Comparison of ENCODE assay signal across 15 cellular contexts in the genomic region with DNA sequence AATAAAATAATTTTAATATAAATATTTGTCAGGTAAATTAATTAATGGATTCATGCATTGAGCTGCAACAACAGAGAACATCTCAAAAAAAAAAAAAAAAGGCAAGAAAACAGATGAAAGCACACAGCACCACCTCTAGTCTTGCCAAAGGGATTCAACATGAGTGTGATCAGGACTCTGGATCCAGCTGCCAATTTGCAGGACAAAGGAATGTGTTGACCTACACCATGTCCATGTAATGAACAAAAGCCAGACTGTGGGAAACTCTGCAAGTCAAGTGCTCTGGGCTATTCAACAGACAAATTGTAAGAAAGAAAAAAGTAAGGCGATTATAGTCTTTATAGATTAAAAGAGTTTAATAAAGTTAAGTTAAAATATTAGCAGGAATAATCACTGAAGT.
"Had no signal": no experiment of that assay in that cellular context is flagged by ENCODE, and none has a peak within 500 bp of the region (broad histone marks: within the 10 kb centered on the region; RNA-seq: fewer than 3 reads in every experiment).

No MANE protein-coding gene starts in this region.

- H3K9me3 Mint-ChIP-seq: activated naive CD4-positive, alpha-beta T cell treated with anti-CD3 and anti-CD28 coated beads for 36 hours; activated T-helper 1 cell treated with anti-CD3 and anti-CD28 coated beads, Interleukin-12 subunit alpha, Interleukin-12 subunit beta, Interleukin-2, Interleukin-4 antibody, amounts not matched to agents 30 ng/mL and 10 ng/mL and 1 ng/mL, durations not matched to agents 14 hours and 24 hours and 36 hours; stimulated activated memory B cell treated with anti-CD40 and anti-IgM and Interleukin-4, amounts not matched to agents 10 μg/mL and 1 μg/mL and 100 μg/mL, for 72 hours had no signal

- H3K36me3 ChIP-seq: cardiac muscle cell, right lobe of liver, spleen, tibial artery, vagina had no signal

- H3K4me3 ChIP-seq: cardiac muscle cell, right lobe of liver, spleen, tibial artery, vagina had no signal

- H3K27ac ChIP-seq: cardiac muscle cell, right lobe of liver, spleen, tibial artery, vagina, VCaP had no signal

- DNase-seq: activated CD4-positive, alpha-beta T cell treated with anti-CD3 and anti-CD28 coated beads for 4 hours; activated CD8-positive, alpha-beta memory T cell treated with anti-CD3 and anti-CD28 coated beads, Interleukin-2, amount 50 U/mL, for 48 hours; activated CD8-positive, alpha-beta T cell treated with anti-CD3 and anti-CD28 coated beads, Interleukin-2, amount 10 ng/mL, durations not matched to agents 7 days and 5 days; activated naive CD4-positive, alpha-beta T cell treated with anti-CD3 and anti-CD28 coated beads for 36 hours; naive thymus-derived CD4-positive, alpha-beta T cell; right lobe of liver; spleen; stimulated activated CD4-positive, alpha-beta T cell treated with anti-CD3 and anti-CD28 coated beads, Interleukin-1b, Interleukin-23, amount 100 ng/mL, for 48 hours; T1000; tibial artery had no signal

- H3K27me3 ChIP-seq: cardiac muscle cell, right lobe of liver, spleen, tibial artery, vagina had no signal

- H3K4me1 ChIP-seq: right lobe of liver, spleen, tibial artery, vagina had no signal

- H3K4me1 Mint-ChIP-seq: naive thymus-derived CD4-positive, alpha-beta T cell; stimulated activated memory B cell treated with anti-CD40 and anti-IgM and Interleukin-4, amounts not matched to agents 10 μg/mL and 1 μg/mL and 100 μg/mL, for 72 hours had no signal

- H3K9me3 ChIP-seq: right lobe of liver, spleen, tibial artery, vagina had no signal

- H3K36me3 Mint-ChIP-seq: naive thymus-derived CD4-positive, alpha-beta T cell; stimulated activated memory B cell treated with anti-CD40 and anti-IgM and Interleukin-4, amounts not matched to agents 10 μg/mL and 1 μg/mL and 100 μg/mL, for 72 hours had no signal

- H3K4me3 Mint-ChIP-seq: activated CD8-positive, alpha-beta T cell treated with anti-CD3 and anti-CD28 coated beads, Interleukin-2, amount 10 ng/mL, durations not matched to agents 7 days and 5 days; activated naive CD4-positive, alpha-beta T cell treated with anti-CD3 and anti-CD28 coated beads for 36 hours; activated T-helper 1 cell treated with anti-CD3 and anti-CD28 coated beads, Interleukin-12 subunit alpha, Interleukin-12 subunit beta, Interleukin-2, Interleukin-4 antibody, amounts not matched to agents 30 ng/mL and 10 ng/mL and 1 ng/mL, durations not matched to agents 14 hours and 24 hours and 36 hours; naive thymus-derived CD4-positive, alpha-beta T cell; stimulated activated memory B cell treated with anti-CD40 and anti-IgM and Interleukin-4, amounts not matched to agents 10 μg/mL and 1 μg/mL and 100 μg/mL, for 72 hours had no signal

- H3K27ac Mint-ChIP-seq: activated CD8-positive, alpha-beta T cell treated with anti-CD3 and anti-CD28 coated beads, Interleukin-2, amount 10 ng/mL, durations not matched to agents 7 days and 5 days; activated naive CD4-positive, alpha-beta T cell treated with anti-CD3 and anti-CD28 coated beads for 36 hours; activated T-helper 1 cell treated with anti-CD3 and anti-CD28 coated beads, Interleukin-12 subunit alpha, Interleukin-12 subunit beta, Interleukin-2, Interleukin-4 antibody, amounts not matched to agents 30 ng/mL and 10 ng/mL and 1 ng/mL, durations not matched to agents 14 hours and 24 hours and 36 hours; naive thymus-derived CD4-positive, alpha-beta T cell; stimulated activated memory B cell treated with anti-CD40 and anti-IgM and Interleukin-4, amounts not matched to agents 10 μg/mL and 1 μg/mL and 100 μg/mL, for 72 hours had no signal
